Comparison of ENCODE assay signal across 18 cellular contexts in the genomic region with DNA sequence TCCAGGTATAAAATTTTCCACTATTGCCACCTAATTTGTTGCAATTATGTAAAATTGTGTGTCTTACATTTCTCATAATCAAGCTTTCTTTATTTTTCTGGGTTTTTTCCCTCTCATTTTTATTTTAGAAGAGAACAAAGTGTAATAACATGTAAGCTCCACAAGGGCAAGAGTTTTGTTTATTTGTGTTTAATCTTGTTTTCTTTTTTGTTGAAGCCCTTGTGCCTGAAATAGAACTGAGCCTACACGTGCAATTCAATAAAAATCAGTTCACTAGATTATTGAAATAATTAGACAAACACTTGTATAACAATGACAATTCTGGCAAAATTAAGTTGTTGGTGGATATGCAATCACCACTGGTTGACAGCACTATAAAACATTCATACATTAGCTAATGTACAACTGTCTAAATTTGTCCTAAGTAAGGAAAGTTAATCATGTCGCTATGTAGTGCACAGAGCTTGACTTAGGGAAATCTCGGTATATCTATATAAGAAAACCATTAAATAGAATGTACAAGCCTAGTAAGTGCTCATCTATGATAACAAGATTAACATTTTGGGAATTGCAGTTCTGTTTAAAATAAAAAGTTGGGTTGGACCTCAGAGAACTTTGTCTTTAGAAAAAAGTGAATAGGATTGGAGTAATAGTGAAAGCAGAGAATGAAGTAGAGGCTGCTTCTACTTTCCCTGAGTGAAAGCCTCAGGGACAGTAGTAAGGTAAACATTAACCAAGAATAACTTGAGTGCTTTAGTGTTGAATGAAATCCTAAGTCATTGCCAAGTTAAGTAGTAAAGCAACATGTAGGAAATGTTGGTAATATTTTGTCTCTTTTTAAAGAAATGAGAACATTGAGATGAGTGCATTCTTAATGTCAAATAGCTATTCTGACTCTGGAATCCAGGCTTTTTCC. TPM values are rescaled to one million over a fixed set of nuclear protein-coding genes. Genes with fewer than 3 reads are reported as not detected.
DNase-seq lines count a peak whose midpoint lies in the region; ATAC-seq and TF ChIP-seq lines count a peak whose summit lies in the region.
"Had no signal": no experiment of that assay in that cellular context is flagged by ENCODE, and none has a peak within 500 bp of the region (broad histone marks: within the 10 kb centered on the region; RNA-seq: fewer than 3 reads in every experiment).

No MANE protein-coding gene starts in this region.

- no peaks in the 10 kb centered on the region for H3K36me3 Mint-ChIP-seq in osteocyte (ENCODE audit: unreplicated experiment)
- H3K36me3 Mint-ChIP-seq: activated naive CD8-positive, alpha-beta T cell; T-cell had no signal

- H3K4me1 Mint-ChIP-seq in osteocyte (ENCODE audit: unreplicated experiment) = peaks cover 4% of the 10 kb centered on the region
- H3K4me1 Mint-ChIP-seq: T-cell had no signal

- H3K9me3 Mint-ChIP-seq in osteocyte (ENCODE audit: unreplicated experiment) = peaks cover 17% of the 10 kb centered on the region

- H3K4me1 ChIP-seq in foreskin keratinocyte = no peaks in the 10 kb centered on the region
- no peaks in the 10 kb centered on the region for H3K4me1 ChIP-seq in aorta (ENCODE audit: control insufficient read depth in 1 of 2, insufficient read depth in 2 of 2, low read length in 2 of 2)

- intact Hi-C loops in aorta (cut with DNase I) = loop anchor here in 1 of 2 donors (10.0 kb wide), 1 partner anchor 63 kb away; no protein-coding TSS in a partner anchor

- peak; percentile 21 for DNase-seq in GM12865 (ENCODE audit: low read depth)
- peak; percentile 5 for DNase-seq in GM20000 (ENCODE audit: low spot score)
- peak; percentile 38 for DNase-seq in kidney glomerular epithelial cell (lab: John Stamatoyannopoulos, UW)
- DNase-seq in foreskin keratinocyte = no peak
- no peak for DNase-seq in aorta
- no peak for DNase-seq in osteocyte (ENCODE audit: extremely low spot score, unreplicated experiment)
- DNase-seq: activated CD4-positive, CD25-positive, alpha-beta regulatory T cell; activated CD8-positive, alpha-beta memory T cell treated with anti-CD3 and anti-CD28 coated beads, Interleukin-2, amount 50 U/mL, for 4 hours; caudate nucleus; islet precursor cell; NCI-H1417 treated with DMSO at 0.1 percent for 48 hours; NCI-H526; T-cell had no signal

- ATAC-seq in HG03097 (IDR thresholded peaks at IDR 0.05; ENCODE audit: low FRiP score, unreplicated experiment) (peak; percentile 89), foreskin keratinocyte (no peak), HG03439 (IDR thresholded peaks at IDR 0.05; ENCODE audit: unreplicated experiment) (no peak), aorta (ENCODE audit: low FRiP score) (no peak)
- ATAC-seq: T-cell had no signal

- H3K4me3 Mint-ChIP-seq in osteocyte (ENCODE audit: unreplicated experiment) = no peak overlapping the region
- H3K4me3 Mint-ChIP-seq: activated naive CD8-positive, alpha-beta T cell; T-cell had no signal

- TF ChIP-seq CTCF in GM12865 (IDR thresholded peaks at IDR 0.05; ENCODE audit: insufficient read depth, low read depth, low read length, missing control alignments) (no peak), GM20000 (IDR thresholded peaks at IDR 0.05; ENCODE audit: extremely low read depth, missing control alignments) (no peak), foreskin keratinocyte (conservative IDR thresholded peaks at IDR 0.05) (no peak), osteocyte (IDR thresholded peaks at IDR 0.05) (no peak)

- no peak overlapping the region for H3K4me3 ChIP-seq in GM12865 (ENCODE audit: low read depth, low read length)
- no peak overlapping the region for H3K4me3 ChIP-seq in aorta (ENCODE audit: low read length in 2 of 2)
- H3K4me3 ChIP-seq: thoracic aorta had no signal

- peaks cover 11% of the 10 kb centered on the region for H3K27me3 Mint-ChIP-seq in osteocyte (ENCODE audit: unreplicated experiment)
- H3K27me3 Mint-ChIP-seq: activated naive CD8-positive, alpha-beta T cell; T-cell had no signal

- peaks cover 6% of the 10 kb centered on the region for H3K9me3 ChIP-seq in aorta (ENCODE audit: control insufficient read depth, low read length)
- H3K9me3 ChIP-seq: thoracic aorta had no signal

- WGBS in aorta, 2 donors = 11 to 26% methylated on average over 3 of the region's 3 CpGs

- H3K27ac Mint-ChIP-seq in osteocyte (ENCODE audit: unreplicated experiment) = no peak overlapping the region
- H3K27ac Mint-ChIP-seq: activated naive CD8-positive, alpha-beta T cell; T-cell had no signal

- H3K27me3 ChIP-seq in foreskin keratinocyte (no peaks in the 10 kb centered on the region), aorta (ENCODE audit: control insufficient read depth in 1 of 2, insufficient read depth in 2 of 2, low read length in 1 of 2) (no peaks in the 10 kb centered on the region)

- no peak overlapping the region for H3K27ac ChIP-seq in foreskin keratinocyte
- H3K27ac ChIP-seq in aorta (ENCODE audit: low read depth in 1 of 2, low read length in 2 of 2) = no peak overlapping the region
- H3K27ac ChIP-seq: KMS-11, thoracic aorta had no signal

- H3K36me3 ChIP-seq in aorta (ENCODE audit: control insufficient read depth in 1 of 2, insufficient read depth in 2 of 2, low read length in 1 of 2) = no peaks in the 10 kb centered on the region
- H3K36me3 ChIP-seq: thoracic aorta had no signal

RNA-seq across cellular contexts. Expression of a gene that starts 37.4 kb away (rescaled TPM):
- not detected in 2 replicates for total RNA-seq in foreskin keratinocyte
- polyA plus RNA-seq in foreskin keratinocyte = not detected in 2 replicates
- under 1 TPM in 1 of 2 donors, not detected in 1; 0.62 TPM for total RNA-seq in aorta
- under 1 TPM in 1 of 2 donors, not detected in 1; 0.03 TPM for polyA plus RNA-seq in aorta
- total RNA-seq in osteocyte = not detected in 2 replicates
- total RNA-seq: T-cell, thoracic aorta had no signal

Comparison
In these comparisons a context has a peak if more than half of its experiments do, and no peak if none do; other contexts are left out.
1. DNase-seq: peak in GM12865 (single experiment), GM20000 (single experiment) and kidney glomerular epithelial cell (single experiment); none in foreskin keratinocyte (0 of 2), aorta (0 of 2) and osteocyte (single experiment).